ENCODE assay signal across 1 cellular context in the genomic region with DNA sequence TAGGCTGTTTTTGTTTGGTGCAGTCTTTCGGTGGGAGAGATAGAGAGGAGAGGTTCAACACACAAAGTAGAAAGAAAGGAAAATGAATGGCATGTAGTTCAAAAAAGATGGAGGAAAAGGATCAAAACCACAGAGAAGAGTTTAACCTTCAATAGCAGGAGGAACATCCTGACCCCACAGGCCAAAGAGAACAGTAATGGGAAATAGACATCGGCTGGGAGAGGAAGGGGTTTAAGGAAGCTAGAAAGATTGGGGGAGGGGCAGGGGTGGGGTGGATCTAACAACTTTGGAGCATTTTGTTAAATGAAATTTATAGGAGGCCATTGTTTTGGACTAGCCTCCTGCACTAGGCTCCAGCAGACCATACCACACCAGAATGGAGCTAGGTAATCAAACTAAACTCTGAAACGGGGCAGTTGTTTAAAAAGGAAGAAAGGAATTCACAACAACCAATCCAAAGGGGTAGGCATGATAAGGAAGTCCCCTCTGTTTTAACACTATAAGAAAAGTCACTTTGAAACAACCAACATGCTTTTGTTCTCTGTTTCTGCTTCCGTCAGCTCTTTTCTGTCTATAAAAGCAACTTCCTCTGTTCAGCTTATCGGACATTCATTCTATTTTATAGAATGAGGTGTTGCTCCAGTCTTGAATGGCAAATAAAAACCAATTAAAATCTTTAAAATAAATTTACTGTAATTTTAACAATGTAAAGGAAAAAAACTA.
TF ChIP-seq lines count a peak whose summit lies in the region.

No MANE protein-coding gene starts in this region.

TF ChIP-seq in GM12878, 131 proteins besides CTCF, POLR2A, EP300 and RAD21:
- TF ChIP-seq BCL11A (IDR thresholded peaks at IDR 0.05; ENCODE audit: low read depth, low read length) = no peak
TF ChIP-seq in GM12878: peak in this region for 0.
